Comparison of ENCODE assay signal across 15 cellular contexts in the genomic region with DNA sequence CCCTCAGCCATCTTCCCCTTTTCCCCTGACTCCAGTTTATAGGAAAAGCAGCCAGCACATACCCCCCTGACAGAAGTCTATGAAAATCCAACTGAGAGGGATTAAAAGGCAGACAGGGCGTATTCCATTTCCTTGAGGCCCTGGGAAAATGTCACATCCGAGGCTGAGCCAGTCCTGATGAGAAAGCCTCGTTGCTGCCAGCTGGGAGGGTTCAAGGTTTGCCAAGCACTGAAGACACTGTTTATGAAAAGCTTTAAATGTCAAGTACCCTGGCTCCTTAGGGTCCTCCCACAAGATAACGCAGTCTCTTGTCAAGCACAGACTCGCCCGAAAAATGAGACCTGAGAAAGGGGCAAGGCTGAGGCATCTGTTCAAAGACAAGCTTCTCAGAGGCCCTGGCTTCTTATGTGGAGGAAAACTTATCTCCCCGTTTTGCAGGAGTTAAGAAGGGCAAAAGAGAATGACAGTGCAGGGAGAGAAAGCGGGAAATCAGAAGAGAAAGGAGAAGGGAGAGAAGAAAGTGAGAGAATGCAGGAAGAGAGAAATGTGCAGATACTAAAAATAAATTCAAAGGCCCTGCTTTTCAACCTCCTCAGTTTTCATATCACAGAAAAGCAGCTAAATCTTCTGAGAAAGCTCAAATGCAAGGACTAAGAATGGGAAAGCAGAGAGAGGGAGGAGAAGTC. TPM values are rescaled to one million over a fixed set of nuclear protein-coding genes. Genes with fewer than 3 reads are reported as not detected.
DNase-seq lines count a peak whose midpoint lies in the region; ATAC-seq and TF ChIP-seq lines count a peak whose summit lies in the region.
"Had no signal": no experiment of that assay in that cellular context is flagged by ENCODE, and none has a peak within 500 bp of the region (broad histone marks: within the 10 kb centered on the region; RNA-seq: fewer than 3 reads in every experiment).

No MANE protein-coding gene starts in this region.

- H3K4me3 ChIP-seq in body of pancreas (no peak overlapping the region), left ventricle myocardium inferior (no peak overlapping the region), spleen (no peak overlapping the region)

- H3K9me3 ChIP-seq in body of pancreas (no peaks in the 10 kb centered on the region), left ventricle myocardium inferior (replicated peaks) (no peaks in the 10 kb centered on the region), spleen (no peaks in the 10 kb centered on the region)

- TF ChIP-seq POLR2A in body of pancreas (IDR thresholded peaks at IDR 0.05) (no peak), spleen (IDR thresholded peaks at IDR 0.05) (no peak)

- DNase-seq in GM03348 (ENCODE audit: low spot score) (peak; percentile 33), body of pancreas (peak in 2 of 4 donors; percentile 21 to 29), left ventricle myocardium inferior (no peak), spleen (peak; percentile 36), HUDEP-2 (lab: John Stamatoyannopoulos, UW; ENCODE audit: unreplicated experiment in 76 of 76) (no peak), cerebellum (ENCODE audit: low spot score) (no peak), progenitor cell of endocrine pancreas (ENCODE audit: low spot score, unreplicated experiment) (no peak)
- DNase-seq: activated B cell treated with CpG ODN at 0.5 μM for 24 hours, GOT3, NCI-H226, SHP77 had no signal

- no peaks in the 10 kb centered on the region for H3K36me3 Mint-ChIP-seq in progenitor cell of endocrine pancreas (ENCODE audit: insufficient read depth)
- H3K36me3 Mint-ChIP-seq: stimulated activated effector memory CD8-positive, alpha-beta T cell treated with anti-CD3 and anti-CD28 coated beads, Interleukin-12 subunit alpha, Interleukin-12 subunit beta, amount 100 ng/mL, for 72 hours had no signal

- intact Hi-C loops in body of pancreas (cut with DNase I) (no loop called here), left ventricle myocardium inferior (cut with micrococcal nuclease) (no loop called here), spleen (cut with DNase I; ENCODE audit: low total_unique reads) (no loop called here)

- H3K4me1 Mint-ChIP-seq in progenitor cell of endocrine pancreas (ENCODE audit: low read depth) = peaks cover 7% of the 10 kb centered on the region
- H3K4me1 Mint-ChIP-seq: activated B cell treated with CpG ODN at 0.5 μM for 24 hours; IgD-negative memory B cell; stimulated activated effector memory CD8-positive, alpha-beta T cell treated with anti-CD3 and anti-CD28 coated beads, Interleukin-12 subunit alpha, Interleukin-12 subunit beta, amount 100 ng/mL, for 72 hours had no signal

- no peak overlapping the region for H3K27ac Mint-ChIP-seq in progenitor cell of endocrine pancreas
- H3K27ac Mint-ChIP-seq: activated B cell treated with CpG ODN at 0.5 μM for 24 hours; IgD-negative memory B cell; stimulated activated effector memory CD8-positive, alpha-beta T cell treated with anti-CD3 and anti-CD28 coated beads, Interleukin-12 subunit alpha, Interleukin-12 subunit beta, amount 100 ng/mL, for 72 hours had no signal

- H3K4me3 Mint-ChIP-seq in progenitor cell of endocrine pancreas (ENCODE audit: low read depth) = no peak overlapping the region
- H3K4me3 Mint-ChIP-seq: activated B cell treated with CpG ODN at 0.5 μM for 24 hours; stimulated activated effector memory CD8-positive, alpha-beta T cell treated with anti-CD3 and anti-CD28 coated beads, Interleukin-12 subunit alpha, Interleukin-12 subunit beta, amount 100 ng/mL, for 72 hours had no signal

- peaks cover 4% of the 10 kb centered on the region for H3K27me3 Mint-ChIP-seq in progenitor cell of endocrine pancreas
- H3K27me3 Mint-ChIP-seq: activated B cell treated with CpG ODN at 0.5 μM for 24 hours had no signal

- no peaks in the 10 kb centered on the region for H3K9me3 Mint-ChIP-seq in progenitor cell of endocrine pancreas (ENCODE audit: low read depth)
- H3K9me3 Mint-ChIP-seq: activated B cell treated with CpG ODN at 0.5 μM for 24 hours; stimulated activated effector memory CD8-positive, alpha-beta T cell treated with anti-CD3 and anti-CD28 coated beads, Interleukin-12 subunit alpha, Interleukin-12 subunit beta, amount 100 ng/mL, for 72 hours had no signal

- ATAC-seq in body of pancreas (peak; percentile 10), HG02973 (IDR thresholded peaks at IDR 0.05; ENCODE audit: unreplicated experiment) (no peak)
- ATAC-seq: stimulated activated effector memory CD8-positive, alpha-beta T cell treated with anti-CD3 and anti-CD28 coated beads, Interleukin-12 subunit alpha, Interleukin-12 subunit beta, amount 100 ng/mL, for 72 hours had no signal

- H3K36me3 ChIP-seq in body of pancreas (replicated peaks in 1 of 2; ENCODE audit: insufficient read depth in 1 of 2, low read depth in 2 of 2) (no peaks in the 10 kb centered on the region), left ventricle myocardium inferior (no peaks in the 10 kb centered on the region), spleen (no peaks in the 10 kb centered on the region)

- H3K27ac ChIP-seq in body of pancreas (peak overlapping the region; percentile 49 to 61 (median 54)), left ventricle myocardium inferior (replicated peaks) (peak overlapping the region; percentile 50), spleen (peak overlapping the region in 4 of 8 donors; percentile 23 to 32 (median 30))
- H3K27ac ChIP-seq: C4-2B had no signal

- H3K27me3 ChIP-seq in body of pancreas = no peaks in the 10 kb centered on the region
- peaks cover 11% of the 10 kb centered on the region for H3K27me3 ChIP-seq in left ventricle myocardium inferior (ENCODE audit: low read depth)
- no peaks in the 10 kb centered on the region for H3K27me3 ChIP-seq in spleen (replicated peaks in 1 of 7)

- WGBS in body of pancreas, 2 donors = 19 to 22% methylated on average over 8 of the region's 8 CpGs
- 52 to 69% (median 61%) methylated on average over 8 of the region's 8 CpGs for WGBS in spleen, 5 donors

- H3K4me1 ChIP-seq in body of pancreas = peaks cover 29% of the 10 kb centered on the region
- H3K4me1 ChIP-seq in left ventricle myocardium inferior = peaks cover 21% of the 10 kb centered on the region
- peaks cover 0 to 18% (median 0%) of the 10 kb centered on the region in 6 donors for H3K4me1 ChIP-seq in spleen

- no peak for TF ChIP-seq CTCF in body of pancreas (IDR thresholded peaks at IDR 0.05)
- no peak for TF ChIP-seq CTCF in left ventricle myocardium inferior (IDR thresholded peaks at IDR 0.05; ENCODE audit: borderline replicate concordance)
- no peak for TF ChIP-seq CTCF in spleen (IDR thresholded peaks at IDR 0.05 in 8 of 11, conservative IDR thresholded peaks at IDR 0.05 in 3 of 11)
- TF ChIP-seq CTCF in progenitor cell of endocrine pancreas (IDR thresholded peaks at IDR 0.05; ENCODE audit: unreplicated experiment) = no peak

RNA-seq across cellular contexts. Expression of a gene that starts 44.7 kb away (rescaled TPM):
- 10 to 100 TPM; 51.4 TPM for total RNA-seq in body of pancreas
- 4.5 TPM for total RNA-seq in left ventricle myocardium inferior
- 1 to 10 TPM; 2.9 to 7.2 (median 4.5) TPM for total RNA-seq in spleen
- polyA plus RNA-seq in spleen = 1 to 10 TPM in 2 of 3 donors, under 1 TPM in 1; 0.85 to 2.5 (median 1.4) TPM
- 134 TPM for total RNA-seq in cerebellum
- total RNA-seq in progenitor cell of endocrine pancreas = 14.6 and 15.7 TPM in 2 replicates
- total RNA-seq: activated B cell treated with CpG ODN at 0.5 μM for 24 hours had no signal
- polyA plus RNA-seq: IgD-negative memory B cell had no signal

Comparison
In these comparisons a context has a peak if more than half of its experiments do, and no peak if none do; other contexts are left out.
1. DNase-seq: peak in GM03348 (single experiment) and spleen (single experiment); none in left ventricle myocardium inferior (single experiment), HUDEP-2 (0 of 76), cerebellum (single experiment) and progenitor cell of endocrine pancreas (single experiment).